21 cellular contexts compared by ENCODE assay signal in the genomic region with DNA sequence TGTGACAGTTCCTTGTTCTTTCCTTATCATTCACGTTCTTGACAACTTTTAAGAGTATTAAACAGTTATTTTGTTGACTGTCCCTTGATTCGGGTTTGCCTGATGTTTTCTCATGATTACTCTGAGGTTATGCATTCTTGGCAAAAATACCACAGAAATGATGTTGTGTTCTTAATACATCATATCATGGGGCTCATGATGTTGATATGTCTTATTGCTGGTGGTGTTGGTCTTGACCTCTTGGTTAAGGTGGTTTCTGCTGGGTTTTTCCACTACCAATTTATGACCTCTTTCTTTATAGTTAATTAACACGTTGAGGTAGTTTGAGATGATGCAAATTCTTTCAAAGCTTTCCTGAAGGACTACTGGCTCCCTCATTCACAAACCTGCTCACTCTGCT. TPM values are rescaled to one million over a fixed set of nuclear protein-coding genes. Genes with fewer than 3 reads are reported as not detected.
DNase-seq lines count a peak whose midpoint lies in the region; ATAC-seq, FAIRE-seq and TF ChIP-seq lines count a peak whose summit lies in the region.
"Had no signal": no experiment of that assay in that cellular context is flagged by ENCODE, and none has a peak within 500 bp of the region (broad histone marks: within the 10 kb centered on the region; RNA-seq: fewer than 3 reads in every experiment).

No MANE protein-coding gene starts in this region.

- H3K27me3 ChIP-seq in GM12878 (replicated peaks in 1 of 2; ENCODE audit: control insufficient read depth in 2 of 2, insufficient read depth in 2 of 2, low read length in 1 of 2), result no peaks in the 10 kb centered on the region
- H3K27me3 ChIP-seq: BLaER1 treated with 17β-estradiol and CSF1 and Interleukin-3, amounts not matched to agents 10 nM and 100 nM had no signal

- TF ChIP-seq RAD21 in GM12878 (IDR thresholded peaks at IDR 0.05; ENCODE audit: insufficient read depth, low read depth, low read length), result no peak

- no peak for TF ChIP-seq POLR2A in GM12878 (IDR thresholded peaks at IDR 0.05; ENCODE audit: low read depth, low read length)

- H3K36me3 Mint-ChIP-seq in activated naive CD8-positive, alpha-beta T cell treated with anti-CD3 and anti-CD28 coated beads for 36 hours, result no peaks in the 10 kb centered on the region
- H3K36me3 Mint-ChIP-seq: CD8-positive, alpha-beta T cell; IgD-negative memory B cell had no signal

- POLR2A ChIA-PET in GM12878 (lab: Charles Lee), result no interaction called here

- no peak overlapping the region for H2AFZ ChIP-seq in GM12878 (ENCODE audit: control insufficient read depth, low read depth, low read length)
- H2AFZ ChIP-seq: GM23338 had no signal

- no peak overlapping the region for H3K9ac ChIP-seq in GM12878 (ENCODE audit: control insufficient read depth, insufficient read depth, low read length)
- H3K9ac ChIP-seq: BLaER1 treated with 17β-estradiol and CSF1 and Interleukin-3, amounts not matched to agents 10 nM and 100 nM had no signal

- H3K36me3 ChIP-seq in GM12878 (ENCODE audit: control insufficient read depth in 2 of 2, insufficient read depth in 2 of 2, low read length in 1 of 2), result no peaks in the 10 kb centered on the region

- H3K9me3 ChIP-seq in GM12878 (replicated peaks; ENCODE audit: control insufficient read depth, insufficient read depth, low read length), result no peaks in the 10 kb centered on the region
- H3K9me3 ChIP-seq: BLaER1 treated with 17β-estradiol and CSF1 and Interleukin-3, amounts not matched to agents 10 nM and 100 nM had no signal

- in situ Hi-C loops in GM12878 (cut with MboI), result no loop called here

- no peak overlapping the region for H3K4me2 ChIP-seq in GM12878 (ENCODE audit: control insufficient read depth, insufficient read depth)
- H3K4me2 ChIP-seq: BLaER1 treated with 17β-estradiol and CSF1 and Interleukin-3, amounts not matched to agents 10 nM and 100 nM; GM23338 had no signal

- 65% methylated on average over 3 of the region's 3 CpGs for WGBS in GM12878 (ENCODE audit: insufficient coverage, insufficient replicate concordance, low lambda C conversion rate, missing lambda C conversion rate)

- no peaks in the 10 kb centered on the region for H3K4me1 ChIP-seq in GM12878 (ENCODE audit: control insufficient read depth, insufficient read depth, low read length)
- H3K4me1 ChIP-seq: BLaER1 treated with 17β-estradiol and CSF1 and Interleukin-3, amounts not matched to agents 10 nM and 100 nM had no signal

- H3K9me3 Mint-ChIP-seq in activated naive CD8-positive, alpha-beta T cell treated with anti-CD3 and anti-CD28 coated beads for 36 hours, result no peaks in the 10 kb centered on the region
- H3K9me3 Mint-ChIP-seq: CD8-positive, alpha-beta T cell; GM23338; HFFc6; IgD-negative memory B cell had no signal

- RAD21 ChIA-PET in GM12878 (lab: Charles Lee; ENCODE audit: unreplicated experiment), result no interaction called here

- intact Hi-C loops in GM12878 (cut with micrococcal nuclease; ENCODE audit: unreplicated experiment), result no loop called here

- CTCF ChIA-PET in GM12878 (lab: Yijun Ruan, JAX), result no interaction called here

- DNase-seq in LHCN-M2 (ENCODE audit: low read depth) (peak; percentile 36), GM12878 (ENCODE audit: low read depth, low spot score) (no peak), fibroblast of peridontal ligament (ENCODE audit: extremely low read depth) (peak; percentile 23), renal cortical epithelial cell (ENCODE audit: low read depth) (peak; percentile 32), NCI-H524 (lab: John Stamatoyannopoulos, UW) (no peak)
- no peak for DNase-seq in central memory CD4-positive, alpha-beta T cell
- no peak for DNase-seq in activated naive CD8-positive, alpha-beta T cell treated with anti-CD3 and anti-CD28 coated beads for 36 hours
- DNase-seq: Calu3; CD8-positive, alpha-beta T cell; DMS79 treated with DMSO at 0.1 percent for 48 hours; HCEC 1CT; HFFc6 had no signal

- H3K79me2 ChIP-seq in GM12878 (ENCODE audit: control insufficient read depth, insufficient read depth, low read length), result no peaks in the 10 kb centered on the region

- H3K27ac ChIP-seq in GM12878 (ENCODE audit: control insufficient read depth, insufficient read depth), result no peak overlapping the region
- H3K27ac ChIP-seq: BLaER1 treated with 17β-estradiol and CSF1 and Interleukin-3, amounts not matched to agents 10 nM and 100 nM had no signal

- H4K20me1 ChIP-seq in GM12878 (ENCODE audit: control insufficient read depth, insufficient read depth), result no peaks in the 10 kb centered on the region
- H4K20me1 ChIP-seq: BLaER1 treated with 17β-estradiol and CSF1 and Interleukin-3, amounts not matched to agents 10 nM and 100 nM had no signal

- no peak overlapping the region for H3K27ac Mint-ChIP-seq in activated naive CD8-positive, alpha-beta T cell treated with anti-CD3 and anti-CD28 coated beads for 36 hours
- H3K27ac Mint-ChIP-seq: B cell; CD8-positive, alpha-beta T cell; GM23338; HFFc6; IgD-negative memory B cell had no signal

- FAIRE-seq in GM12878 (lab: Jason Lieb, UNC), result peak; percentile 7
- FAIRE-seq: GM12891, GM19239, H54, HepG2 had no signal

- ATAC-seq in GM12878 (no peak), GM19463 (IDR thresholded peaks at IDR 0.05; ENCODE audit: unreplicated experiment) (no peak)
- ATAC-seq: CD8-positive, alpha-beta T cell; GM23338; HepG2 had no signal

- no peaks in the 10 kb centered on the region for H3K4me1 Mint-ChIP-seq in activated naive CD8-positive, alpha-beta T cell treated with anti-CD3 and anti-CD28 coated beads for 36 hours
- H3K4me1 Mint-ChIP-seq: B cell, GM23338, IgD-negative memory B cell had no signal

- H3K27me3 Mint-ChIP-seq in activated naive CD8-positive, alpha-beta T cell treated with anti-CD3 and anti-CD28 coated beads for 36 hours, result no peaks in the 10 kb centered on the region
- H3K27me3 Mint-ChIP-seq: B cell, IgD-negative memory B cell had no signal

- TF ChIP-seq EP300 in GM12878 (IDR thresholded peaks at IDR 0.05; ENCODE audit: borderline replicate concordance in 1 of 2, control insufficient read depth in 1 of 2, low read depth in 2 of 2, low read length in 2 of 2), result no peak

- no peak overlapping the region for H3K4me3 Mint-ChIP-seq in activated naive CD8-positive, alpha-beta T cell treated with anti-CD3 and anti-CD28 coated beads for 36 hours
- H3K4me3 Mint-ChIP-seq: B cell; CD8-positive, alpha-beta T cell; GM23338; HFFc6; IgD-negative memory B cell had no signal

- no TSS peak for BruUV-seq in GM12878 (replicated peaks; lab: Mats Ljungman, UMichigan)

- SMC1A ChIA-PET in GM12878 (lab: Charles Lee; ENCODE audit: uncharacterized antibody, unreplicated experiment), result no interaction called here

- no peak for TF ChIP-seq CTCF in GM12878 (IDR thresholded peaks at IDR 0.05 in 2 of 3, conservative IDR thresholded peaks at IDR 0.05 in 1 of 3; ENCODE audit: control insufficient read depth in 2 of 3, extremely low read depth in 1 of 3, insufficient read depth in 1 of 3, low read depth in 3 of 3, low read length in 3 of 3)

- no peak overlapping the region for H3K4me3 ChIP-seq in GM12878
- H3K4me3 ChIP-seq: BLaER1 treated with 17β-estradiol and CSF1 and Interleukin-3, amounts not matched to agents 10 nM and 100 nM; GM23338 had no signal

TF ChIP-seq in GM12878, 131 proteins besides CTCF, POLR2A, EP300 and RAD21:
- TF ChIP-seq NR2F1 (conservative IDR thresholded peaks at IDR 0.05), result peak; percentile 83
- TF ChIP-seq MTA2 (IDR thresholded peaks at IDR 0.05; ENCODE audit: low read depth), result 0 out of 2 replicates have a peak, but pooled peaks have one; percentile 23
- no peak for TF ChIP-seq JUNB (IDR thresholded peaks at IDR 0.05)

RNA-seq across cellular contexts. Expression of a gene that starts 59.0 kb away (rescaled TPM):
- total RNA-seq in LHCN-M2 (2014; rRNA removed), result 31.6 and 35.1 TPM in 2 replicates
- polyA plus RNA-seq in LHCN-M2 (2012), result 23.2 TPM
- total RNA-seq in GM12878 (2013; cell fraction: nucleolus; rRNA removed), result 12.7 and 15.6 TPM in 2 replicates
- 4.6 and 5.7 TPM in 2 replicates for total RNA-seq in GM12878 (2014; rRNA removed)
- 5.3 and 5.4 TPM in 2 replicates for total RNA-seq in GM12878 (2014; rRNA removed; fragmentation: Illumina TruSeq; extraction: Trizol)
- 13.3 and 14.0 TPM in 2 replicates for total RNA-seq in GM12878 (2021)
- polyA plus RNA-seq in GM12878 (2011; ENCODE audit: low read depth), result 5.5 TPM
- 4.0 and 5.7 TPM in 2 replicates for polyA plus RNA-seq in GM12878 (2011; rRNA removed)
- polyA plus RNA-seq in GM12878 (2011; cell fraction: cytosol; rRNA removed), result 4.7 and 5.4 TPM in 2 replicates
- polyA plus RNA-seq in GM12878 (2011; cell fraction: nucleus; rRNA removed), result 4.6 and 7.4 TPM in 2 replicates
- 3.0 and 4.0 TPM in 2 replicates for polyA plus RNA-seq in GM12878 (2012)
- polyA plus RNA-seq in GM12878 (2014; fragmentation: Illumina TruSeq; extraction: Trizol), result 7.2 and 9.3 TPM in 2 replicates
- 1 to 10 TPM; 1.3 to 1.4 TPM for polyA plus RNA-seq in GM12878 (2014; fragmentation: Nextera tagmentation; extraction: Ambion mirVana)
- 5.2 and 5.6 TPM in 2 replicates for polyA plus RNA-seq in GM12878 (2014; rRNA removed)
- polyA plus RNA-seq in GM12878 (2016; fragmentation: Nextera tagmentation; extraction: Ambion mirVana), result 1 to 10 TPM; 1.5 to 1.7 TPM
- polyA minus RNA-seq in GM12878 (2011; rRNA and poly(A)+ RNA removed), result 10.5 and 11.8 TPM in 2 replicates
- polyA minus RNA-seq in GM12878 (2011; cell fraction: cytosol; rRNA and poly(A)+ RNA removed), result 2.3 and 3.9 TPM in 2 replicates
- 3.7 and 8.3 TPM in 2 replicates for polyA minus RNA-seq in GM12878 (2011; cell fraction: nucleus; rRNA and poly(A)+ RNA removed)
- total RNA-seq in renal cortical epithelial cell, result 25.0 and 59.4 TPM in 2 replicates
- total RNA-seq in activated naive CD8-positive, alpha-beta T cell treated with anti-CD3 and anti-CD28 coated beads for 36 hours, result 10 to 100 TPM; 15.5 to 17.6 TPM

Comparison
In these comparisons a context has a peak if more than half of its experiments do, and no peak if none do; other contexts are left out.
1. DNase-seq: peak in LHCN-M2 (single experiment), fibroblast of peridontal ligament (single experiment) and renal cortical epithelial cell (single experiment); none in GM12878 (single experiment), NCI-H524 (0 of 2), central memory CD4-positive, alpha-beta T cell (single experiment) and activated naive CD8-positive, alpha-beta T cell treated with anti-CD3 and anti-CD28 coated beads for 36 hours (single experiment).